In genomic region chr2:191319181-191319580, GRCh38 we compare ENCODE assay signal across 12 cellular contexts.
A peak's percentile ranks its signal among the peaks of the same experiment; 100 is the strongest.
DNase-seq lines count a peak whose midpoint lies in the region; ATAC-seq, FAIRE-seq and TF ChIP-seq lines count a peak whose summit lies in the region.
"Had no signal": no experiment of that assay in that cellular context is flagged by ENCODE, and none has a peak within 500 bp of the region (broad histone marks: within the 10 kb centered on the region; RNA-seq: fewer than 3 reads in every experiment).

No MANE protein-coding gene starts in this region.

- no peaks in the 10 kb centered on the region for H3K36me3 ChIP-seq in astrocyte (ENCODE audit: insufficient read depth, low read length)
- H3K36me3 ChIP-seq in hepatocyte (replicated peaks; ENCODE audit: insufficient read depth, low read depth) = no peaks in the 10 kb centered on the region
- H3K36me3 ChIP-seq in smooth muscle cell (ENCODE audit: low read depth) = no peaks in the 10 kb centered on the region

- peaks cover 2% of the 10 kb centered on the region for H3K36me3 Mint-ChIP-seq in astrocyte (ENCODE audit: low read depth, unreplicated experiment)
- H3K36me3 Mint-ChIP-seq: memory B cell had no signal

- peaks cover 41% of the 10 kb centered on the region for H3F3A ChIP-seq in smooth muscle cell (ENCODE audit: low read depth)

- H3K4me2 ChIP-seq in astrocyte (ENCODE audit: low read length) (peak overlapping the region; percentile 52), hepatocyte (peak overlapping the region; percentile 54), smooth muscle cell (peak overlapping the region; percentile 54)

- no peaks in the 10 kb centered on the region for H3K9me3 ChIP-seq in astrocyte (ENCODE audit: insufficient read depth, low read depth, low read length)
- H3K9me3 ChIP-seq in hepatocyte (ENCODE audit: low read depth) = no peaks in the 10 kb centered on the region
- no peaks in the 10 kb centered on the region for H3K9me3 ChIP-seq in smooth muscle cell (replicated peaks; ENCODE audit: low read depth)

- H3K27me3 ChIP-seq in astrocyte (ENCODE audit: insufficient read depth, low read length) (no peaks in the 10 kb centered on the region), hepatocyte (no peaks in the 10 kb centered on the region), smooth muscle cell (ENCODE audit: low read depth) (no peaks in the 10 kb centered on the region)

- H3K9me3 Mint-ChIP-seq in astrocyte (ENCODE audit: unreplicated experiment) = no peaks in the 10 kb centered on the region
- H3K9me3 Mint-ChIP-seq: memory B cell had no signal

- H3K9me2 ChIP-seq in hepatocyte (replicated peaks; ENCODE audit: insufficient read depth) = no peaks in the 10 kb centered on the region

- WGBS in hepatocyte (ENCODE audit: low lambda C conversion rate, missing lambda C conversion rate) = 77% methylated on average over 2 of the region's 2 CpGs
- 2% methylated on average over 2 of the region's 2 CpGs for WGBS in smooth muscle cell (ENCODE audit: low lambda C conversion rate)

- DNase-seq in HPDE6-E6E7 (ENCODE audit: extremely low spot score) (peak; percentile 38), astrocyte (ENCODE audit: low read depth) (peak; percentile 66), hepatocyte (ENCODE audit: low spot score) (no peak), smooth muscle cell (lab: John Stamatoyannopoulos, UW; ENCODE audit: unreplicated experiment) (no peak), MV-4-11 (lab: John Stamatoyannopoulos, UW) (no peak)
- DNase-seq: GOT3, NCI-H748 treated with DMSO at 0.1 percent for 48 hours had no signal

- H3K27ac ChIP-seq in astrocyte (ENCODE audit: low read depth, low read length) (peak overlapping the region; percentile 67), hepatocyte (peak overlapping the region; percentile 58), smooth muscle cell (ENCODE audit: low read depth) (peak overlapping the region; percentile 90)

- H4K20me1 ChIP-seq in astrocyte (ENCODE audit: insufficient read depth, low read length) (peaks cover 41% of the 10 kb centered on the region), hepatocyte (ENCODE audit: insufficient read depth, poor library complexity, severe bottlenecking) (no peaks in the 10 kb centered on the region), smooth muscle cell (ENCODE audit: low read depth) (peaks cover 64% of the 10 kb centered on the region)

- ATAC-seq in HG03521 (IDR thresholded peaks at IDR 0.05; ENCODE audit: unreplicated experiment) (no peak), HG03565 (IDR thresholded peaks at IDR 0.05; ENCODE audit: unreplicated experiment) (no peak), GM18870 (IDR thresholded peaks at IDR 0.05; ENCODE audit: unreplicated experiment) (no peak)

- no peak for TF ChIP-seq CTCF in astrocyte (IDR thresholded peaks at IDR 0.05; ENCODE audit: insufficient read depth, low read depth, low read length)
- no peak for TF ChIP-seq CTCF in hepatocyte (IDR thresholded peaks at IDR 0.05; ENCODE audit: poor library complexity)
- TF ChIP-seq CTCF in smooth muscle cell (IDR thresholded peaks at IDR 0.05; ENCODE audit: borderline replicate concordance, insufficient read depth, poor library complexity, severe bottlenecking) = no peak

- H3K4me1 ChIP-seq in astrocyte (ENCODE audit: insufficient read depth, low read length) = peaks cover 54% of the 10 kb centered on the region
- peaks cover 28% of the 10 kb centered on the region for H3K4me1 ChIP-seq in hepatocyte (ENCODE audit: insufficient read depth)
- peaks cover 46% of the 10 kb centered on the region for H3K4me1 ChIP-seq in smooth muscle cell (ENCODE audit: low read depth)

- H3K27me3 Mint-ChIP-seq in astrocyte (ENCODE audit: low read depth, unreplicated experiment) = no peaks in the 10 kb centered on the region
- H3K27me3 Mint-ChIP-seq: memory B cell had no signal

- no peak overlapping the region for H3K4me3 Mint-ChIP-seq in astrocyte (ENCODE audit: unreplicated experiment)
- H3K4me3 Mint-ChIP-seq: memory B cell; T-helper 1 cell treated with Interleukin-12 subunit alpha and Interleukin-12 subunit beta and Interleukin-4 antibody, amounts not matched to agents 30 μg/mL and 1 μg/mL, for 36 hours had no signal

- peak overlapping the region; percentile 82 for H3K27ac Mint-ChIP-seq in astrocyte (ENCODE audit: unreplicated experiment)
- H3K27ac Mint-ChIP-seq: memory B cell; T-helper 1 cell treated with Interleukin-12 subunit alpha and Interleukin-12 subunit beta and Interleukin-4 antibody, amounts not matched to agents 30 μg/mL and 1 μg/mL, for 36 hours had no signal

- H3K4me1 Mint-ChIP-seq in astrocyte (ENCODE audit: low read depth, unreplicated experiment) = peaks cover 58% of the 10 kb centered on the region

- H2AFZ ChIP-seq in astrocyte (ENCODE audit: low read depth, low read length) (no peak overlapping the region), hepatocyte (no peak overlapping the region), smooth muscle cell (ENCODE audit: low read depth) (no peak overlapping the region)

- no peak for FAIRE-seq in astrocyte (lab: Jason Lieb, UNC)

- H3K4me3 ChIP-seq in astrocyte (ENCODE audit: insufficient read depth, low read depth, low read length) (no peak overlapping the region), hepatocyte (no peak overlapping the region), smooth muscle cell (no peak overlapping the region)

- H3K9ac ChIP-seq in astrocyte (ENCODE audit: low read length) (no peak overlapping the region), smooth muscle cell (ENCODE audit: low read depth) (peak overlapping the region; percentile 46)

- H3K79me2 ChIP-seq in astrocyte (ENCODE audit: insufficient read depth, low read length) (peaks cover 92% of the 10 kb centered on the region), hepatocyte (peaks cover 73% of the 10 kb centered on the region), smooth muscle cell (ENCODE audit: low read depth) (peaks cover 57% of the 10 kb centered on the region)

Comparison
In these comparisons a context has a peak if more than half of its experiments do, and no peak if none do; other contexts are left out.
1. DNase-seq: peak in HPDE6-E6E7 (single experiment) and astrocyte (single experiment); none in hepatocyte (single experiment), smooth muscle cell (single experiment) and MV-4-11 (single experiment).
2. Peak in every context shown above with its lines, with median percentiles within 50 percentile points of each other: H3K27ac ChIP-seq and H3K4me2 ChIP-seq.